In genomic region chr12:106307176-106307575, GRCh38 we compare ENCODE assay signal across 13 cellular contexts.
"Had no signal": no experiment of that assay in that cellular context is flagged by ENCODE, and none has a peak within 500 bp of the region (broad histone marks: within the 10 kb centered on the region; RNA-seq: fewer than 3 reads in every experiment).

No MANE protein-coding gene starts in this region.

- H3K27ac ChIP-seq: uterus had no signal

- DNase-seq: activated CD4-positive, alpha-beta T cell treated with anti-CD3 and anti-CD28 coated beads, Interleukin-2, amount 50 U/mL, for 4 hours; activated CD8-positive, alpha-beta memory T cell treated with anti-CD3 and anti-CD28 coated beads, Interleukin-2, amount 50 U/mL, for 4 hours; activated naive CD4-positive, alpha-beta T cell treated with Interleukin-2 at 50 U/mL for 16 hours; amygdala; dermis blood vessel endothelial cell; immature natural killer cell; nephron progenitor cell; stimulated activated CD4-positive, alpha-beta T cell treated with anti-CD3 and anti-CD28 coated beads, Interleukin-15, amount 100 ng/mL, for 24 hours; stimulated activated CD4-positive, alpha-beta T cell treated with anti-CD3 and anti-CD28 coated beads, Interleukin-4, amount 100 ng/mL, for 24 hours; uterus had no signal

- H3K27me3 ChIP-seq: uterus had no signal

- H3K27me3 Mint-ChIP-seq: brain had no signal

- H3K36me3 Mint-ChIP-seq: brain had no signal

- H3K27ac Mint-ChIP-seq: activated T-helper 1 cell treated with anti-CD3 and anti-CD28 coated beads, Interleukin-12 subunit alpha, Interleukin-12 subunit beta, Interleukin-2, Interleukin-4 antibody, amounts not matched to agents 30 ng/mL and 10 ng/mL and 1 ng/mL, durations not matched to agents 14 hours and 24 hours and 36 hours; nephron progenitor cell; T-helper 2 cell treated with Interferon-gamma antibody and Interleukin-4, amounts not matched to agents 5 μg/mL and 100 μg/mL, for 36 hours had no signal

- H3K36me3 ChIP-seq: uterus had no signal

- H3K4me3 Mint-ChIP-seq: activated T-helper 1 cell treated with anti-CD3 and anti-CD28 coated beads, Interleukin-12 subunit alpha, Interleukin-12 subunit beta, Interleukin-2, Interleukin-4 antibody, amounts not matched to agents 30 ng/mL and 10 ng/mL and 1 ng/mL, durations not matched to agents 14 hours and 24 hours and 36 hours; immature natural killer cell; nephron progenitor cell; T-helper 2 cell treated with Interferon-gamma antibody and Interleukin-4, amounts not matched to agents 5 μg/mL and 100 μg/mL, for 36 hours had no signal

- H3K9me3 Mint-ChIP-seq: activated T-helper 1 cell treated with anti-CD3 and anti-CD28 coated beads, Interleukin-12 subunit alpha, Interleukin-12 subunit beta, Interleukin-2, Interleukin-4 antibody, amounts not matched to agents 30 ng/mL and 10 ng/mL and 1 ng/mL, durations not matched to agents 14 hours and 24 hours and 36 hours; brain; immature natural killer cell; nephron progenitor cell; T-helper 2 cell treated with Interferon-gamma antibody and Interleukin-4, amounts not matched to agents 5 μg/mL and 100 μg/mL, for 36 hours had no signal

- H3K4me3 ChIP-seq: uterus had no signal

- H3K9me3 ChIP-seq: uterus had no signal
